Comparison of ENCODE assay signal across 13 cellular contexts in genomic region chr2:118055512-118056164, GRCh38. TPM values are rescaled to one million over a fixed set of nuclear protein-coding genes. Genes with fewer than 3 reads are reported as not detected.
A peak's percentile ranks its signal among the peaks of the same experiment; 100 is the strongest.
DNase-seq lines count a peak whose midpoint lies in the region; ATAC-seq, FAIRE-seq and TF ChIP-seq lines count a peak whose summit lies in the region.
"Had no signal": no experiment of that assay in that cellular context is flagged by ENCODE, and none has a peak within 500 bp of the region (broad histone marks: within the 10 kb centered on the region; RNA-seq: fewer than 3 reads in every experiment).

No MANE protein-coding gene starts in this region.

- H3K9me3 ChIP-seq in small intestine (ENCODE audit: control insufficient read depth, low read depth): no peaks in the 10 kb centered on the region

- H3K4me3 Mint-ChIP-seq in HFFc6: no peak overlapping the region

- H3K4me3 ChIP-seq in small intestine (ENCODE audit: low read depth in 1 of 2, low read length in 2 of 2): no peak overlapping the region

- no peaks in the 10 kb centered on the region for H3K36me3 ChIP-seq in small intestine (ENCODE audit: control insufficient read depth in 2 of 2, insufficient read depth in 2 of 2, low read length in 2 of 2)

- intact Hi-C loops in left colon (cut with DNase I, micrococcal nuclease): no loop called here

- ATAC-seq in GM19467 (IDR thresholded peaks at IDR 0.05; ENCODE audit: unreplicated experiment): peak; percentile 75
- peak; percentile 86 for ATAC-seq in HG03060 (IDR thresholded peaks at IDR 0.05; ENCODE audit: low read depth, unreplicated experiment)
- no peak for ATAC-seq in left colon

- no peaks in the 10 kb centered on the region for H3K4me1 ChIP-seq in small intestine (ENCODE audit: control insufficient read depth in 2 of 2, insufficient read depth in 1 of 2, low read depth in 1 of 2, low read length in 1 of 2)

- 63 to 69% (median 65%) methylated on average over 10 of the region's 10 CpGs for whole genome bisulfite sequencing in small intestine, 3 donors

- DNase-seq in GM10266 (ENCODE audit: extremely low spot score): peak; percentile 41
- DNase-seq in RPMI8226: peak; percentile 7
- DNase-seq in small intestine: no peak
- DNase-seq in left colon: no peak
- no peak for DNase-seq in HFFc6
- no peak for DNase-seq in activated CD8-positive, alpha-beta memory T cell treated with anti-CD3 and anti-CD28 coated beads, Interleukin-2, amount 50 U/mL, for 48 hours
- DNase-seq: activated naive CD4-positive, alpha-beta T cell; left cardiac atrium; NCI-H1930; T-helper 2 cell had no signal

- H3K27ac ChIP-seq in small intestine (ENCODE audit: low read depth in 1 of 2, low read length in 1 of 2): no peak overlapping the region

- no peak for FAIRE-seq in small intestine (lab: Jason Lieb, UNC)
- FAIRE-seq: endothelial cell of umbilical vein had no signal

- H3K36me3 Mint-ChIP-seq in HFFc6 (ENCODE audit: low read depth): no peaks in the 10 kb centered on the region

- TF ChIP-seq CTCF in GM10266 (IDR thresholded peaks at IDR 0.05; ENCODE audit: control insufficient read depth, insufficient read depth, low read depth, missing control alignments) (no peak), HFFc6 (IDR thresholded peaks at IDR 0.05) (no peak)

- H3K4me1 Mint-ChIP-seq in HFFc6 (ENCODE audit: low read depth): peaks cover 14% of the 10 kb centered on the region

- peaks cover 26% of the 10 kb centered on the region for H3K27me3 Mint-ChIP-seq in HFFc6 (ENCODE audit: insufficient read depth)

- H3K27ac Mint-ChIP-seq in HFFc6: no peak overlapping the region

- H3K9me3 Mint-ChIP-seq in HFFc6: no peaks in the 10 kb centered on the region

- no peaks in the 10 kb centered on the region for H3K27me3 ChIP-seq in small intestine (ENCODE audit: control insufficient read depth in 2 of 2, insufficient read depth in 2 of 2, low read length in 2 of 2)

RNA-seq across cellular contexts. Expression of gene INSIG2, which starts 32.6 kb away (rescaled TPM):
- polyA plus RNA-seq in small intestine: 10 to 100 TPM; 13.3 to 16.2 (median 15.7) TPM
- total RNA-seq in left colon: 10 to 100 TPM; 12.7 to 20.6 TPM
- total RNA-seq in HFFc6 (2021; fragmentation: NEBNext Ultra II Directional; extraction: Animal tissue kit (Norgen Biotek cat#: 25700)): 10 to 100 TPM in 4 of 6 experiments, 1 to 10 TPM in 2; 9.6 to 12.2 (median 10.1) TPM

RNA-seq across cellular contexts. Expression of gene CCDC93, which starts 41.8 kb away (rescaled TPM):
- 10 to 100 TPM in 2 of 3 donors, 1 to 10 TPM in 1; 7.2 to 13.6 (median 10.3) TPM for polyA plus RNA-seq in small intestine
- 10 to 100 TPM; 41.7 to 44.3 TPM for total RNA-seq in left colon
- total RNA-seq in HFFc6 (2021; fragmentation: NEBNext Ultra II Directional; extraction: Animal tissue kit (Norgen Biotek cat#: 25700)): 10 to 100 TPM; 13.4 to 17.2 (median 14.4) TPM

Comparison
In these comparisons a context has a peak if more than half of its experiments do, and no peak if none do; other contexts are left out.
1. DNase-seq: peak in GM10266 (single experiment) and RPMI8226 (single experiment); none in small intestine (single experiment), left colon (0 of 2), HFFc6 (single experiment) and activated CD8-positive, alpha-beta memory T cell treated with anti-CD3 and anti-CD28 coated beads, Interleukin-2, amount 50 U/mL, for 48 hours (single experiment).